ENCODE assay signal across 16 cellular contexts in the genomic region with DNA sequence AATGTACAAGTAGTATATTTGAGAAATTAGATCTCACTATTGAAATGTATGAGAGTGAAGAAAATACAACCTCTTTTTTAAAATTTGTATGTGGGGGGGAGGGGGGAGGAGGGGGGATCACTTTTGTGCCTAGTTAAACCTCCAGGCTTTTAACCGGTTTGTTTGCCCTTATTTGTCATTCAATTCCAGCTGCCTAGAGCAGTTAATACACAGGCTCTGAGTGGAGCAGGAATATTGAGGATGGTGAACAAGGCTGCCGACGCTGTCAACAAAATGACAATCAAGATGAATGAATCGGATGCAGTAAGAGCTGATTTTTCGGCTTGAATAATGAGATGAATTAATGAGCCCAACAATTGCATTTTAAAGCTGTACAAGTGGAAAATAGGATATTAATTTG.
"Had no signal": no experiment of that assay in that cellular context is flagged by ENCODE, and none has a peak within 500 bp of the region (broad histone marks: within the 10 kb centered on the region; RNA-seq: fewer than 3 reads in every experiment).

No MANE protein-coding gene starts in this region.

- H3K27me3 Mint-ChIP-seq: activated CD8-positive, alpha-beta T cell treated with anti-CD3 and anti-CD28 coated beads for 36 hours; activated naive CD4-positive, alpha-beta T cell treated with anti-CD3 and anti-CD28 coated beads, Interleukin-2, amount 50 U/mL, for 24 hours had no signal

- H3K27ac Mint-ChIP-seq: activated CD8-positive, alpha-beta T cell treated with anti-CD3 and anti-CD28 coated beads for 36 hours; activated naive CD4-positive, alpha-beta T cell treated with anti-CD3 and anti-CD28 coated beads, Interleukin-2, amount 50 U/mL, for 24 hours had no signal

- H3K27me3 ChIP-seq: adrenal gland, heart left ventricle, neutrophil, upper lobe of right lung had no signal

- H3K4me1 Mint-ChIP-seq: activated naive CD4-positive, alpha-beta T cell treated with anti-CD3 and anti-CD28 coated beads, Interleukin-2, amount 50 U/mL, for 24 hours had no signal

- H3K4me3 ChIP-seq: adrenal gland, heart left ventricle, lower lobe of right lung, thoracic aorta, upper lobe of right lung had no signal

- ATAC-seq: activated CD8-positive, alpha-beta T cell treated with anti-CD3 and anti-CD28 coated beads for 36 hours; heart left ventricle; left colon; lower lobe of right lung; upper lobe of right lung had no signal

- H3K4me3 Mint-ChIP-seq: activated CD8-positive, alpha-beta T cell treated with anti-CD3 and anti-CD28 coated beads for 36 hours; activated naive CD4-positive, alpha-beta T cell treated with anti-CD3 and anti-CD28 coated beads, Interleukin-2, amount 50 U/mL, for 24 hours had no signal

- DNase-seq: activated CD4-positive, alpha-beta T cell treated with anti-CD3 and anti-CD28 coated beads for 48 hours; activated CD8-positive, alpha-beta T cell treated with anti-CD3 and anti-CD28 coated beads for 36 hours; activated effector memory CD4-positive, alpha-beta T cell treated with anti-CD3 and anti-CD28 coated beads, Interleukin-2, amount 50 U/mL, for 16 hours; activated T-cell treated with anti-CD3 and anti-CD28 coated beads, Interleukin-2, amount 50 U/mL, for 48 hours; adrenal gland; foreskin melanocyte; heart left ventricle; left colon; lower lobe of right lung; midbrain; stimulated activated CD4-positive, alpha-beta T cell treated with anti-CD3 and anti-CD28 coated beads, Interleukin-12 subunit alpha, Interleukin-12 subunit beta, amount 100 ng/mL, for 4 hours; stimulated activated CD4-positive, alpha-beta T cell treated with anti-CD3 and anti-CD28 coated beads, Interleukin-2, amount 100 ng/mL, for 24 hours; upper lobe of right lung had no signal

- H3K9me3 Mint-ChIP-seq: activated CD8-positive, alpha-beta T cell treated with anti-CD3 and anti-CD28 coated beads for 36 hours; activated naive CD4-positive, alpha-beta T cell treated with anti-CD3 and anti-CD28 coated beads, Interleukin-2, amount 50 U/mL, for 24 hours had no signal
